18 cellular contexts compared by ENCODE assay signal in genomic region chr11:129703846-129704245, GRCh38.
DNase-seq lines count a peak whose midpoint lies in the region; ATAC-seq and TF ChIP-seq lines count a peak whose summit lies in the region.
"Had no signal": no experiment of that assay in that cellular context is flagged by ENCODE, and none has a peak within 500 bp of the region (broad histone marks: within the 10 kb centered on the region; RNA-seq: fewer than 3 reads in every experiment).

No MANE protein-coding gene starts in this region.

- H3K4me1 ChIP-seq in RWPE2 (ENCODE audit: insufficient read depth, poor library complexity, severe bottlenecking) = peaks cover 24% of the 10 kb centered on the region
- H3K4me1 ChIP-seq in foreskin keratinocyte = peaks cover 19% of the 10 kb centered on the region
- H3K4me1 ChIP-seq: ascending aorta, thyroid gland had no signal

- DNase-seq in H4 (ENCODE audit: low spot score) (peak; percentile 43), RWPE2 (ENCODE audit: low spot score) (no peak), foreskin keratinocyte (peak in 1 of 2 donors; percentile 70), omental fat pad (ENCODE audit: low spot score) (no peak), GM13977 (ENCODE audit: low spot score) (no peak), UCSD-AML1 (lab: John Stamatoyannopoulos, UW; ENCODE audit: unreplicated experiment) (no peak), NOMO-1 treated with DMSO at 0.1 percent for 48 hours (lab: John Stamatoyannopoulos, UW; ENCODE audit: unreplicated experiment) (no peak)
- DNase-seq: activated naive CD4-positive, alpha-beta T cell treated with Interleukin-2 at 50 U/mL for 16 hours; activated T-cell treated with anti-CD3 and anti-CD28 coated beads for 4 hours; CD4-positive, alpha-beta T cell; DMS79; NCI-H1930; NCI-H446; SHP77; thyroid gland had no signal

- H3K27me3 ChIP-seq in RWPE2 (ENCODE audit: insufficient read depth, poor library complexity, severe bottlenecking) (no peaks in the 10 kb centered on the region), foreskin keratinocyte (no peaks in the 10 kb centered on the region)
- H3K27me3 ChIP-seq: ascending aorta, thyroid gland had no signal

- ATAC-seq in RWPE2 (ENCODE audit: low read depth) (peak; percentile 41), foreskin keratinocyte (peak; percentile 8), omental fat pad (ENCODE audit: low FRiP score) (peak; percentile 60), HG03095 (IDR thresholded peaks at IDR 0.05; ENCODE audit: unreplicated experiment) (no peak)

- in situ Hi-C loops in GM13977 (cut with MboI; ENCODE audit: low pct_unique_long_range_greater_than_20kb, low sequenced_read_pairs, unreplicated experiment) = no loop called here

- no peaks in the 10 kb centered on the region for H3K9me3 ChIP-seq in RWPE2 (ENCODE audit: severe bottlenecking)
- H3K9me3 ChIP-seq: ascending aorta, thyroid gland had no signal

- H3K4me3 ChIP-seq in RWPE2 (ENCODE audit: severe bottlenecking) = no peak overlapping the region
- H3K4me3 ChIP-seq: ascending aorta, thyroid gland had no signal

- H3K27ac ChIP-seq in RWPE2 (ENCODE audit: poor library complexity, severe bottlenecking) (peak overlapping the region; percentile 72), foreskin keratinocyte (peak overlapping the region; percentile 62)
- H3K27ac ChIP-seq: ascending aorta, thyroid gland, VCaP had no signal

- no peak for TF ChIP-seq CTCF in RWPE2 (IDR thresholded peaks at IDR 0.05; ENCODE audit: poor library complexity, severe bottlenecking)
- no peak for TF ChIP-seq CTCF in foreskin keratinocyte (conservative IDR thresholded peaks at IDR 0.05)
- no peak for TF ChIP-seq CTCF in omental fat pad (IDR thresholded peaks at IDR 0.05)
- TF ChIP-seq CTCF in GM13977 (IDR thresholded peaks at IDR 0.05; ENCODE audit: extremely low read depth, insufficient read depth, missing control alignments) = no peak

- H3K36me3 ChIP-seq in RWPE2 (ENCODE audit: low read depth) = no peaks in the 10 kb centered on the region
- H3K36me3 ChIP-seq: ascending aorta, thyroid gland had no signal
